Comparison of ENCODE assay signal across 22 cellular contexts in the genomic region with DNA sequence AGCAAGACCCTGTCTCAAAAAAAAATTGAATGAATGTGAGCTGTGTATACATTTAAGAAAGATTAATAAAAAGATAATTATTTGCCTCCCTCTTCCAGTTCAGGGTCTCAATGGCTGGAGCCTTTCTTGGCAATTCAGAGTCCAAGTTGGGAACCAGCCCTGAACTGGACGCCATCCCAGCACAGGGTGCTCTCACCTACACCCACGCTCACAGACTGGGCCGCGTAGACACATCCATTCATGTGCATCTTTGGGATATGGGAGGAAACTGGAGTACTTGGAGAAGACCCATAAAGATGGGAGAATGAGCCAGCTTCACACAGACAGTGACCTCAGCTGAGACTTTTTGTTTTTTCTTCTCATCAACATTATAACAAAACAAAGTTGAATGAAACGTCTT.
"Had no signal": no experiment of that assay in that cellular context is flagged by ENCODE, and none has a peak within 500 bp of the region (broad histone marks: within the 10 kb centered on the region; RNA-seq: fewer than 3 reads in every experiment).

No MANE protein-coding gene starts in this region.

- H3K27ac Mint-ChIP-seq: stimulated activated naive CD8-positive, alpha-beta T cell treated with anti-CD3 and anti-CD28 coated beads, Interleukin-15, amount 100 ng/mL, for 72 hours; type B pancreatic cell had no signal

- ATAC-seq: effector memory CD8-positive, alpha-beta T cell; left ventricle myocardium superior; lower lobe of right lung; natural killer cell; pancreas; right lobe of liver; stimulated activated naive CD8-positive, alpha-beta T cell treated with anti-CD3 and anti-CD28 coated beads, Interleukin-15, amount 100 ng/mL, for 72 hours had no signal

- H3K27me3 ChIP-seq: esophagus squamous epithelium, neutrophil, pancreas, right lobe of liver, suprapubic skin, thyroid gland had no signal

- H3K27ac ChIP-seq: esophagus squamous epithelium, lower lobe of right lung, neutrophil, pancreas, right lobe of liver, suprapubic skin, thyroid gland had no signal

- H3K9me3 ChIP-seq: esophagus squamous epithelium, lower lobe of right lung, neutrophil, pancreas, right lobe of liver, suprapubic skin, thyroid gland had no signal

- H3K4me3 Mint-ChIP-seq: natural killer cell; stimulated activated naive CD8-positive, alpha-beta T cell treated with anti-CD3 and anti-CD28 coated beads, Interleukin-15, amount 100 ng/mL, for 72 hours; type B pancreatic cell had no signal

- H3K27me3 Mint-ChIP-seq: effector memory CD8-positive, alpha-beta T cell; stimulated activated naive CD8-positive, alpha-beta T cell treated with anti-CD3 and anti-CD28 coated beads, Interleukin-15, amount 100 ng/mL, for 72 hours; type B pancreatic cell had no signal

- FAIRE-seq: endometrium, frontal cortex, keratinocyte, pancreas, small intestine had no signal

- H3K4me3 ChIP-seq: esophagus squamous epithelium, lower lobe of right lung, pancreas, right lobe of liver, suprapubic skin, thyroid gland had no signal

- DNase-seq: cortex of kidney; effector memory CD8-positive, alpha-beta T cell; erythroblast; esophagus squamous epithelium; head of caudate nucleus; left ventricle myocardium superior; lower lobe of right lung; natural killer cell; pancreas; right lobe of liver; small intestine; stimulated activated CD4-positive, alpha-beta T cell treated with anti-CD3 and anti-CD28 coated beads, Interleukin-15, amount 100 ng/mL, for 24 hours; stimulated activated CD4-positive, alpha-beta T cell treated with anti-CD3 and anti-CD28 coated beads, Interleukin-2, amount 100 ng/mL, for 48 hours; stimulated activated naive CD4-positive, alpha-beta T cell; stimulated activated naive CD8-positive, alpha-beta T cell treated with anti-CD3 and anti-CD28 coated beads, Interleukin-15, amount 100 ng/mL, for 72 hours; thyroid gland had no signal

- H3K9me3 Mint-ChIP-seq: effector memory CD8-positive, alpha-beta T cell; natural killer cell; stimulated activated naive CD8-positive, alpha-beta T cell treated with anti-CD3 and anti-CD28 coated beads, Interleukin-15, amount 100 ng/mL, for 72 hours had no signal
